Comparison of ENCODE assay signal across 8 cellular contexts in genomic region chr3:190220362-190220761, GRCh38.
"Had no signal": no experiment of that assay in that cellular context is flagged by ENCODE, and none has a peak within 500 bp of the region (broad histone marks: within the 10 kb centered on the region; RNA-seq: fewer than 3 reads in every experiment).

No MANE protein-coding gene starts in this region.

- DNase-seq: IMR-90, KBM-7, KG1 had no signal

- H3K9ac ChIP-seq: KMS-11 had no signal

- H3K4me2 ChIP-seq: KMS-11 had no signal

- H3K4me1 Mint-ChIP-seq: IgD-negative memory B cell had no signal

- ATAC-seq: K562 had no signal

- FAIRE-seq: HTR-8/SVneo, K562 had no signal

- H3K27ac Mint-ChIP-seq: IgD-negative memory B cell had no signal

- H3K4me3 ChIP-seq: K562 had no signal

- H3K27ac ChIP-seq: HL-60, KMS-11 had no signal
